Comparison of ENCODE assay signal across 1 cellular context in genomic region chr2:46308629-46309028, GRCh38.
TF ChIP-seq lines count a peak whose summit lies in the region.

No MANE protein-coding gene starts in this region.

TF ChIP-seq in HepG2, 621 proteins besides CTCF, POLR2A, EP300 and RAD21 (continued from another document):
- no peak for TF ChIP-seq SMAD1 (CRISPR knock-in tag; IDR thresholded peaks at IDR 0.05; ENCODE audit: borderline replicate concordance, low read depth)
- TF ChIP-seq ZNF597 (CRISPR knock-in tag; IDR thresholded peaks at IDR 0.05), result no peak
- TF ChIP-seq HOXA5 (CRISPR knock-in tag; IDR thresholded peaks at IDR 0.05), result peak; percentile 70; the same call in 1 of the 2 replicates
- no peak for TF ChIP-seq TFAP4 (IDR thresholded peaks at IDR 0.05; ENCODE audit: borderline replicate concordance, low read depth)
- TF ChIP-seq HNF1A (IDR thresholded peaks at IDR 0.05; ENCODE audit: low read depth), result no peak
- TF ChIP-seq HNF1A (CRISPR knock-in tag; IDR thresholded peaks at IDR 0.05; ENCODE audit: borderline replicate concordance), result no peak
- TF ChIP-seq ZNF337 (CRISPR knock-in tag; IDR thresholded peaks at IDR 0.05; ENCODE audit: borderline replicate concordance, low read depth), result peak; percentile 74; the same call in 1 of the 2 replicates
- TF ChIP-seq FOXP4 (CRISPR knock-in tag; IDR thresholded peaks at IDR 0.05), result peak; percentile 88
- TF ChIP-seq PRDM4 (CRISPR knock-in tag; IDR thresholded peaks at IDR 0.05; ENCODE audit: borderline replicate concordance), result no peak
- TF ChIP-seq ZFP62 (CRISPR knock-in tag; IDR thresholded peaks at IDR 0.05), result no peak
- TF ChIP-seq SYNCRIP (IDR thresholded peaks at IDR 0.05; ENCODE audit: insufficient read depth, low read depth, low read length), result no peak
- TF ChIP-seq EHMT2 (IDR thresholded peaks at IDR 0.05; ENCODE audit: borderline replicate concordance, low read depth, low read length), result no peak
- no peak for TF ChIP-seq ZNF34 (CRISPR knock-in tag; IDR thresholded peaks at IDR 0.05; ENCODE audit: borderline replicate concordance)
- TF ChIP-seq HMG20B (CRISPR knock-in tag; conservative IDR thresholded peaks at IDR 0.05), result 0 out of 2 replicates have a peak, but pooled peaks have one; percentile 38
- TF ChIP-seq THAP8 (CRISPR knock-in tag; IDR thresholded peaks at IDR 0.05; ENCODE audit: borderline replicate concordance), result no peak
- TF ChIP-seq SNAI1 (CRISPR knock-in tag; IDR thresholded peaks at IDR 0.05; ENCODE audit: borderline replicate concordance), result no peak
